Comparison of ENCODE assay signal across 10 cellular contexts in the genomic region with DNA sequence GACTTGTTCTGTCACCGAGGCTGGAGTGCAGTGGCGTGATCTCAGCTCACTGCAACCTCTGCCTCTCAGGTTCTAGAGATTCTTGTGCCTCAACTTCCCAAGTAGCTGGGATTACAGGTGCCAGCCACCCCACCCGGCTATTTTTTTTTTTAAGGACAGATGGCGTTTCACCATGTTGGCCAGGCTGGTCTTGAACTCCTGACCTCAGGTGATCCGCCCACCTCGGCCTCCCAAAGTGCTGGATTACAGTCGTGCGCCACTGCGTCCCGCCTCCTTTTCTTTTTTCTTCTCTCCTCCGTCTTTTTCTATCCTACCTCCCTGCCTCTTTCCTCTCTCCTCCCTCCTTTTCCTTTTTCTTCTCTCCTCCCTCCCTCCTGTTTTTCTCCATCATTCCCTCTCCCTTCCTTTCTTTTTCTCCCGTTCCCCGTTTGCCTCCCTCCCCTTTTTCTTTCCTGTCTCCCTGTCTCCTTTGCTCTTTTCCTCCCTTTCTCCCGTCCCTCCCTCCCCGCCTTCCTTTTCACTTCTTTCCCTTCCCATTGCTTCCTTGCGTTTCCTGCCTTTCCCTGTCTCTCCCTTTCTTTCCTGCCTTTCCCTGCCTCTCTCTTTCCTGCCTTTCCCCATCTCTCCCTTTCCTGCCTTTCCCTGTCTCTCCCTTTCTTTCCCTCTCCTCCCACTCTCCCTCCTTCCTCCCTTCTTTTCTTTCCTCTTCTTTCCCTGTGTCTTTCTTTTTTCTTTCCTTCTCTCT. TPM values are rescaled to one million over a fixed set of nuclear protein-coding genes. Genes with fewer than 3 reads are reported as not detected.
DNase-seq lines count a peak whose midpoint lies in the region; ATAC-seq and TF ChIP-seq lines count a peak whose summit lies in the region.
"Had no signal": no experiment of that assay in that cellular context is flagged by ENCODE, and none has a peak within 500 bp of the region (broad histone marks: within the 10 kb centered on the region; RNA-seq: fewer than 3 reads in every experiment).

No MANE protein-coding gene starts in this region.

- in situ Hi-C loops in Panc1 (cut with HindIII; ENCODE audit: low pct_unique_long_range_greater_than_20kb, low sequenced_read_pairs) = no loop called here

- H4K12ac ChIP-seq in trophoblast cell (ENCODE audit: low read depth, low read length) = no peak overlapping the region

- H3K27ac Mint-ChIP-seq in Calu3 (ENCODE audit: unreplicated experiment) = peak overlapping the region; percentile 91
- peak overlapping the region; percentile 81 for H3K27ac Mint-ChIP-seq in endodermal cell

- H3K27me3 Mint-ChIP-seq in Calu3 (ENCODE audit: unreplicated experiment) (no peaks in the 10 kb centered on the region), endodermal cell (ENCODE audit: insufficient read depth) (no peaks in the 10 kb centered on the region)

- H3K36me3 ChIP-seq in Panc1 (ENCODE audit: control insufficient read depth, insufficient read depth, low read length) (peaks cover 3% of the 10 kb centered on the region; the same call in 1 of the 2 replicates), endodermal cell (ENCODE audit: control insufficient read depth, insufficient read depth, low read length) (peaks cover 43% of the 10 kb centered on the region), trophoblast cell (ENCODE audit: control insufficient read depth in 1 of 2, insufficient read depth in 2 of 2, low read length in 2 of 2) (peaks cover 21 to 35% of the 10 kb centered on the region in 2 experiments)

- no peak overlapping the region for H2AFZ ChIP-seq in trophoblast cell (ENCODE audit: insufficient read depth, low read length, poor library complexity)

- H4K91ac ChIP-seq in trophoblast cell (ENCODE audit: low read depth, low read length) = no peak overlapping the region

- peaks cover 3% of the 10 kb centered on the region; the same call in 1 of the 2 replicates for H3K4me1 ChIP-seq in Panc1 (ENCODE audit: control insufficient read depth, insufficient read depth, low read length)
- peaks cover 3% of the 10 kb centered on the region for H3K4me1 ChIP-seq in endodermal cell (ENCODE audit: control insufficient read depth, insufficient read depth, low read length)
- peaks cover 8 to 9% of the 10 kb centered on the region in 2 experiments for H3K4me1 ChIP-seq in trophoblast cell (ENCODE audit: control insufficient read depth in 1 of 2, insufficient read depth in 2 of 2, low read length in 2 of 2)

- H3K4me1 Mint-ChIP-seq in Calu3 (ENCODE audit: low read depth, unreplicated experiment) (peaks cover 10% of the 10 kb centered on the region), endodermal cell (peaks cover 7% of the 10 kb centered on the region)

- H3K36me3 Mint-ChIP-seq in Calu3 (ENCODE audit: insufficient read depth, unreplicated experiment) (peaks cover 67% of the 10 kb centered on the region), endodermal cell (ENCODE audit: low read depth) (peaks cover 46% of the 10 kb centered on the region)

- H3K4me3 Mint-ChIP-seq in Calu3 (ENCODE audit: low read depth, unreplicated experiment) (peak overlapping the region; percentile 92), endodermal cell (peak overlapping the region; percentile 90)

- POLR2A ChIA-PET in Panc1 (lab: Charles Lee) = no interaction called here

- no peak for DNase-seq in Calu3
- no peak for DNase-seq in Panc1 (ENCODE audit: low read depth, low spot score)
- peak; percentile 41 for DNase-seq in endodermal cell
- no peak for DNase-seq in trophoblast cell
- no peak for DNase-seq in NCI-H1092 treated with DMSO at 0.1 percent for 48 hours (lab: John Stamatoyannopoulos, UW)
- no peak for DNase-seq in NCI-H187 treated with DMSO at 0.1 percent for 48 hours (lab: John Stamatoyannopoulos, UW)
- DNase-seq in AG08395 (ENCODE audit: low spot score) = no peak
- DNase-seq: NCI-H187 had no signal

- H3K23ac ChIP-seq in trophoblast cell (ENCODE audit: low read length) = no peak overlapping the region

- CTCF ChIA-PET in Calu3 (lab: Charles Lee) (no interaction called here), Panc1 (lab: Charles Lee) (no interaction called here)

- no peak overlapping the region for H2BK5ac ChIP-seq in trophoblast cell (ENCODE audit: low read depth, low read length, poor library complexity)

- H3K27me3 ChIP-seq in Panc1 (ENCODE audit: control insufficient read depth, insufficient read depth, low read length) (no peaks in the 10 kb centered on the region), endodermal cell (ENCODE audit: control insufficient read depth, insufficient read depth, low read length, poor library complexity, severe bottlenecking) (no peaks in the 10 kb centered on the region), trophoblast cell (ENCODE audit: insufficient read depth, low read length) (no peaks in the 10 kb centered on the region)

- H3K27ac ChIP-seq in Panc1 (ENCODE audit: low read length) (peak overlapping the region; percentile 83), endodermal cell (ENCODE audit: low read depth, low read length) (no peak overlapping the region), trophoblast cell (ENCODE audit: low read depth, low read length) (no peak overlapping the region)

- no peak overlapping the region for H4K8ac ChIP-seq in trophoblast cell (ENCODE audit: low read depth, low read length)

- no peaks in the 10 kb centered on the region for H3K9me3 ChIP-seq in Panc1 (ENCODE audit: control insufficient read depth, insufficient read depth, low read depth, low read length)
- no peaks in the 10 kb centered on the region for H3K9me3 ChIP-seq in endodermal cell (ENCODE audit: control insufficient read depth, low read length)
- peaks cover 2% of the 10 kb centered on the region for H3K9me3 ChIP-seq in trophoblast cell (ENCODE audit: insufficient read depth, low read depth, low read length)
- H3K9me3 ChIP-seq: prostate gland had no signal

- intact Hi-C loops in Calu3 (cut with micrococcal nuclease; ENCODE audit: unreplicated experiment) = no loop called here
- intact Hi-C loops in Panc1 (cut with micrococcal nuclease; ENCODE audit: unreplicated experiment) = no loop called here

- H3K9me3 Mint-ChIP-seq in Calu3 (ENCODE audit: low read depth, unreplicated experiment) (no peaks in the 10 kb centered on the region), endodermal cell (no peaks in the 10 kb centered on the region)

- no peak overlapping the region for H3K14ac ChIP-seq in trophoblast cell (ENCODE audit: low read length)

- H3K9ac ChIP-seq in endodermal cell (ENCODE audit: extremely low read depth, low read length, poor library complexity, severe bottlenecking) (no peak overlapping the region), trophoblast cell (ENCODE audit: low read length) (no peak overlapping the region)

- no peak overlapping the region for H3K18ac ChIP-seq in trophoblast cell (ENCODE audit: low read length)

- peaks cover 21% of the 10 kb centered on the region for H3K79me2 ChIP-seq in trophoblast cell (ENCODE audit: control insufficient read depth, insufficient read depth, low read length, poor library complexity)

- peaks cover 15% of the 10 kb centered on the region for H3K79me1 ChIP-seq in trophoblast cell (ENCODE audit: low read length)

- TF ChIP-seq CTCF in Calu3 (IDR thresholded peaks at IDR 0.05; ENCODE audit: unreplicated experiment) (no peak), Panc1 (IDR thresholded peaks at IDR 0.05) (no peak), endodermal cell (conservative IDR thresholded peaks at IDR 0.05) (no peak)

- H3K4me2 ChIP-seq in trophoblast cell (ENCODE audit: low read length) = no peak overlapping the region

- 79 to 80% methylated on average over 16 of the region's 16 CpGs for WGBS in endodermal cell (ENCODE audit: insufficient coverage in 1 of 2, insufficient read length in 1 of 2), 2 experiments
- WGBS in trophoblast cell (ENCODE audit: extremely low coverage, insufficient coverage, insufficient read length) = 100% methylated on average over 1 of the region's 16 CpGs

- BruUV-seq in Calu3 (replicated peaks; lab: Mats Ljungman, UMichigan) = no TSS peak
- BruUV-seq in Panc1 (replicated peaks; lab: Mats Ljungman, UMichigan) = no TSS peak

- H3K4ac ChIP-seq in trophoblast cell (ENCODE audit: low read depth, low read length) = peak overlapping the region; percentile 17

- H2AK5ac ChIP-seq in trophoblast cell (ENCODE audit: low read length) = no peak overlapping the region

- H3K4me3 ChIP-seq in Panc1 (ENCODE audit: low read depth in 2 of 2, low read length in 2 of 2) (peak overlapping the region; percentile 60 to 78; a peak in 3 of 4 replicates), endodermal cell (ENCODE audit: low read length) (peak overlapping the region; percentile 96), trophoblast cell (ENCODE audit: low read depth, low read length) (no peak overlapping the region)

- ATAC-seq in Panc1 (no peak), HG02970 (IDR thresholded peaks at IDR 0.05; ENCODE audit: low FRiP score, unreplicated experiment) (no peak)

- H2BK12ac ChIP-seq in trophoblast cell (ENCODE audit: low read length) = no peak overlapping the region

- H2BK120ac ChIP-seq in trophoblast cell (ENCODE audit: insufficient read depth, low read length, poor library complexity) = no peak overlapping the region

RNA-seq across cellular contexts. Expression of a gene that starts 2.1 kb away (rescaled TPM):
- total RNA-seq in Calu3 (2022) (139 and 161 TPM in 2 replicates), Panc1 (2021; ENCODE audit: unreplicated experiment) (125 TPM), endodermal cell (100 to 1,000 TPM; 424 to 429 TPM)
- polyA plus RNA-seq in Panc1 (2012; ENCODE audit: insufficient read length) = 475 TPM
- 420 TPM for polyA plus RNA-seq in endodermal cell (2013, experiment 1 of 2)
- polyA plus RNA-seq in endodermal cell (2013, experiment 2 of 2) = 381 TPM
- 444 and 461 TPM in 2 replicates for polyA plus RNA-seq in trophoblast cell (2013)

RNA-seq across cellular contexts. Expression of a gene that starts 57.5 kb away (rescaled TPM):
- total RNA-seq in Calu3 (2022) (not detected in 2 replicates), Panc1 (2021; ENCODE audit: unreplicated experiment) (0.28 TPM), endodermal cell (not detected)
- 0.45 TPM for polyA plus RNA-seq in Panc1 (2012; ENCODE audit: insufficient read length)
- polyA plus RNA-seq in endodermal cell (2013, experiment 1 of 2) = 0.14 TPM
- polyA plus RNA-seq in endodermal cell (2013, experiment 2 of 2) = not detected
- polyA plus RNA-seq in trophoblast cell (2013) = 0.26 and 0.29 TPM in 2 replicates

RNA-seq across cellular contexts. Expression of a gene that starts 58.7 kb away (rescaled TPM):
- total RNA-seq in Calu3 (2022) (14.4 and 18.0 TPM in 2 replicates), Panc1 (2021; ENCODE audit: unreplicated experiment) (16.5 TPM), endodermal cell (10 to 100 TPM; 46.7 to 80.9 TPM)
- polyA plus RNA-seq in Panc1 (2012; ENCODE audit: insufficient read length) = 29.5 TPM
- 48.3 TPM for polyA plus RNA-seq in endodermal cell (2013, experiment 1 of 2)
- 43.1 TPM for polyA plus RNA-seq in endodermal cell (2013, experiment 2 of 2)
- 25.0 and 26.2 TPM in 2 replicates for polyA plus RNA-seq in trophoblast cell (2013)
